In genomic region chr7:95609277-95609971, GRCh38 we compare ENCODE assay signal across 9 cellular contexts. TPM values are rescaled to one million over a fixed set of nuclear protein-coding genes. Genes with fewer than 3 reads are reported as not detected.
DNase-seq lines count a peak whose midpoint lies in the region; ATAC-seq, FAIRE-seq and TF ChIP-seq lines count a peak whose summit lies in the region.
"Had no signal": no experiment of that assay in that cellular context is flagged by ENCODE, and none has a peak within 500 bp of the region (broad histone marks: within the 10 kb centered on the region; RNA-seq: fewer than 3 reads in every experiment).

No MANE protein-coding gene starts in this region.

- H3K9me3 Mint-ChIP-seq in astrocyte (ENCODE audit: unreplicated experiment) = peaks cover 11% of the 10 kb centered on the region

- no peaks in the 10 kb centered on the region for H3K27me3 Mint-ChIP-seq in astrocyte (ENCODE audit: low read depth, unreplicated experiment)

- H3K27me3 ChIP-seq in astrocyte (ENCODE audit: insufficient read depth, low read length) (no peaks in the 10 kb centered on the region), thoracic aorta (replicated peaks; ENCODE audit: insufficient read depth) (no peaks in the 10 kb centered on the region)

- H3K4me3 ChIP-seq in astrocyte (ENCODE audit: insufficient read depth, low read depth, low read length) = no peak overlapping the region
- H3K4me3 ChIP-seq in thoracic aorta = peak overlapping the region; percentile 54

- H3K27ac Mint-ChIP-seq in astrocyte (ENCODE audit: unreplicated experiment) = peak overlapping the region; percentile 93

- no peaks in the 10 kb centered on the region for H4K20me1 ChIP-seq in astrocyte (ENCODE audit: insufficient read depth, low read length)

- no peak for TF ChIP-seq CTCF in astrocyte (IDR thresholded peaks at IDR 0.05; ENCODE audit: insufficient read depth, low read depth, low read length)
- TF ChIP-seq CTCF in thoracic aorta (IDR thresholded peaks at IDR 0.05) = no peak

- no peak overlapping the region for H3K4me3 Mint-ChIP-seq in astrocyte (ENCODE audit: unreplicated experiment)

- peak overlapping the region; percentile 67 for H3K4me2 ChIP-seq in astrocyte (ENCODE audit: low read length)

- peak; percentile 33 for DNase-seq in NCI-H2171 treated with DMSO at 0.1 percent for 48 hours (lab: John Stamatoyannopoulos, UW)
- DNase-seq in NCI-H2171 (lab: John Stamatoyannopoulos, UW) = no peak
- peak; percentile 22 for DNase-seq in astrocyte (ENCODE audit: low read depth)
- DNase-seq in kidney tubule cell (ENCODE audit: low spot score) = peak; percentile 53
- no peak for DNase-seq in thoracic aorta (ENCODE audit: low spot score)
- DNase-seq in RCC 7860 (ENCODE audit: low spot score) = no peak

- peaks cover 30% of the 10 kb centered on the region for H3K4me1 Mint-ChIP-seq in astrocyte (ENCODE audit: low read depth, unreplicated experiment)

- no peaks in the 10 kb centered on the region for H3K9me3 ChIP-seq in astrocyte (ENCODE audit: insufficient read depth, low read depth, low read length)
- H3K9me3 ChIP-seq in thoracic aorta = no peaks in the 10 kb centered on the region

- no peaks in the 10 kb centered on the region for H3K36me3 Mint-ChIP-seq in astrocyte (ENCODE audit: low read depth, unreplicated experiment)

- H3K4me1 ChIP-seq in astrocyte (ENCODE audit: insufficient read depth, low read length) = no peaks in the 10 kb centered on the region
- peaks cover 26 to 34% of the 10 kb centered on the region in 2 donors for H3K4me1 ChIP-seq in thoracic aorta (ENCODE audit: control insufficient read depth in 1 of 2, low read depth in 2 of 2)

- FAIRE-seq in astrocyte (lab: Jason Lieb, UNC) (no peak), RCC 7860 (lab: Jason Lieb, UNC) (no peak)
- FAIRE-seq: TTC549 had no signal

- H3K36me3 ChIP-seq in astrocyte (ENCODE audit: insufficient read depth, low read length) (no peaks in the 10 kb centered on the region), thoracic aorta (no peaks in the 10 kb centered on the region)

- H3K27ac ChIP-seq in astrocyte (ENCODE audit: low read depth, low read length) (no peak overlapping the region), thoracic aorta (peak overlapping the region; percentile 68 to 84)

- ATAC-seq in thoracic aorta (ENCODE audit: insufficient number of reproducible peaks, low FRiP score, low read depth) = no peak
- no peak for ATAC-seq in GM21786 (IDR thresholded peaks at IDR 0.05; ENCODE audit: unreplicated experiment)
- no peak for ATAC-seq in HG03521 (IDR thresholded peaks at IDR 0.05; ENCODE audit: unreplicated experiment)

- no peak overlapping the region for H3K9ac ChIP-seq in astrocyte (ENCODE audit: low read length)

- H2AFZ ChIP-seq in astrocyte (ENCODE audit: low read depth, low read length) = no peak overlapping the region

- no peaks in the 10 kb centered on the region for H3K79me2 ChIP-seq in astrocyte (ENCODE audit: insufficient read depth, low read length)

RNA-seq across cellular contexts. Expression of gene PDK4, which starts 13.1 kb away (rescaled TPM):
- 0.29 and 0.34 TPM in 2 replicates for total RNA-seq in astrocyte
- 100 to 1,000 TPM in 1 of 2 donors, 10 to 100 TPM in 1; 79.5 to 316 TPM for total RNA-seq in thoracic aorta

Comparison
In these comparisons a context has a peak if more than half of its experiments do, and no peak if none do; other contexts are left out.
1. DNase-seq: peak in NCI-H2171 treated with DMSO at 0.1 percent for 48 hours (single experiment), astrocyte (single experiment) and kidney tubule cell (single experiment); none in NCI-H2171 (single experiment), thoracic aorta (single experiment) and RCC 7860 (single experiment).
2. RNA of gene PDK4, which starts 13.1 kb away (total RNA-seq): 79.5 to 316 TPM in thoracic aorta; 0.29 to 0.34 TPM in astrocyte; every median in the first group is over 10 times any median in the second.